Comparison of ENCODE assay signal across 11 cellular contexts in the genomic region with DNA sequence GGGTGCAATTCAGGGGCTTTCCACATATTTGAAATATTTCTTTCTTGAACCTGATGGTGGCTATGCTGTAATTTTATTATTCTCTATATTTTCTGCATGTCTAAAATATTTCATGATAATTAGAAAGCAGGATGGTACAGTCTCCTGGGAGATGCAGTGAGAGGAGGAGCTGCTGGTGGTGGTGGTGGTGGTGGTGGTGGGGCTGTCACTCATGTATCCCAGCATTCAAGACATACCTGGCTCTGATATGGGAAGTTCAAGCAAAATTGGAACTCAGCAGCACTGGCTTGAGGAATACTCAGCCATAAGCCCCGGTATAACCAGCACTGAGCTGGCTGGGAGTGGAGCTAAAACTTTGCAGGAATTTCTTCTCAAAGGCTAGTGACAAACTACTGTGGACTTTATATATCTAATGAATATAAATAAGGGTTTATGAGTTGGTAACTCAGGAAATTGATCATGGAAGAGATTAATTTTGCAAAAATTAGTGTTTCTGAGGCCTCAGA.
"Had no signal": no experiment of that assay in that cellular context is flagged by ENCODE, and none has a peak within 500 bp of the region (broad histone marks: within the 10 kb centered on the region; RNA-seq: fewer than 3 reads in every experiment).

No MANE protein-coding gene starts in this region.

- H3K27ac Mint-ChIP-seq: activated CD4-positive, alpha-beta memory T cell treated with anti-CD3 and anti-CD28 coated beads for 36 hours; endodermal cell; mesothelial cell of epicardium; progenitor cell of endocrine pancreas; T-helper 2 cell treated with Interferon-gamma antibody and Interleukin-4, amounts not matched to agents 5 μg/mL and 100 μg/mL, for 36 hours had no signal

- H3K4me3 ChIP-seq: body of pancreas, smooth muscle cell, transverse colon had no signal

- H3K27ac ChIP-seq: body of pancreas, transverse colon had no signal

- H3K9me3 Mint-ChIP-seq: activated CD4-positive, alpha-beta memory T cell treated with anti-CD3 and anti-CD28 coated beads for 36 hours; endodermal cell; T-helper 2 cell treated with Interferon-gamma antibody and Interleukin-4, amounts not matched to agents 5 μg/mL and 100 μg/mL, for 36 hours had no signal

- H3K4me1 ChIP-seq: body of pancreas had no signal

- H3K36me3 Mint-ChIP-seq: mesothelial cell of epicardium had no signal

- H3K36me3 ChIP-seq: transverse colon had no signal

- H3K27me3 Mint-ChIP-seq: activated CD4-positive, alpha-beta memory T cell treated with anti-CD3 and anti-CD28 coated beads for 36 hours had no signal

- DNase-seq: activated CD4-positive, CD25-positive, alpha-beta regulatory T cell treated with anti-CD3 and anti-CD28 coated beads, Interleukin-2, amount 50 U/mL, for 72 hours; activated naive CD4-positive, alpha-beta T cell; cortex of kidney had no signal

- H3K9me3 ChIP-seq: body of pancreas, transverse colon had no signal

- H3K4me2 ChIP-seq: smooth muscle cell had no signal

- H3K27me3 ChIP-seq: body of pancreas, transverse colon had no signal

- H3K4me1 Mint-ChIP-seq: endodermal cell had no signal

- H3K4me3 Mint-ChIP-seq: activated CD4-positive, alpha-beta memory T cell treated with anti-CD3 and anti-CD28 coated beads for 36 hours; endodermal cell; mesothelial cell of epicardium had no signal
